In the genomic region with DNA sequence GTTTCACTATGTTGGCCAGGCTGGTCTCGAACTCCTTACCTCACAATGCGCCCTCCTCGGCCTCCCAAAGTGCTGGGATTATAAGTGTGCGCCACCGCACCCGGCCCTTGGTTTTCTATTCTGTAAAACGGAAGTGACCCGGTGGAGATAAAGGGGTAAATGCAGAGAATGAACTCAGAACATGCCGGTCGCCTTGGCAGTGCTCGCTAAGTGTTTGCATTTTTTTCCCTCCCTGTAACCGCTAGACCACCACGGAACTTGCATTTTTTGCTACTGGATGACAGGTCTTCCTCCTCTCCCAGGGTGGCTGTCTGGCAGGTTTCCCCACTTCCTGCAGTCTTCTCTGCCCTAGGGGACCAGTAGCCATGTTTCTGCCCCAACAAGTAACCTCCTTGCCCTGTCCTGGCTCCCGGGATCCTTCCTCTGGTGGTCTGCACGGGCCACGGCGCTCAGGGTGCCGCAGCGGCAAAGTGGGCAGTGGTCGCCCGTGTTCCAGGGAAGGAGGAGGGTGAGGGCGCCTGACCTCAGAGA, we compare ENCODE assay signal across 9 cellular contexts. TPM values are rescaled to one million over a fixed set of nuclear protein-coding genes. Genes with fewer than 3 reads are reported as not detected.
A peak's percentile ranks its signal among the peaks of the same experiment; 100 is the strongest.
DNase-seq lines count a peak whose midpoint lies in the region; ATAC-seq, FAIRE-seq and TF ChIP-seq lines count a peak whose summit lies in the region.
"Had no signal": no experiment of that assay in that cellular context is flagged by ENCODE, and none has a peak within 500 bp of the region (broad histone marks: within the 10 kb centered on the region; RNA-seq: fewer than 3 reads in every experiment).

No MANE protein-coding gene starts in this region.

- DNase-seq in RCC 7860 (ENCODE audit: low spot score) = peak; percentile 45
- DNase-seq in effector CD4-positive, alpha-beta T cell = peak; percentile 16
- DNase-seq in gastrocnemius medialis = no peak
- no peak for DNase-seq in OCI-M1 (lab: John Stamatoyannopoulos, UW)
- DNase-seq in stimulated activated CD4-positive, alpha-beta T cell treated with anti-CD3 and anti-CD28 coated beads, Interleukin-15, amount 100 ng/mL, for 24 hours = no peak

- H3K27me3 ChIP-seq in gastrocnemius medialis = no peaks in the 10 kb centered on the region

- TF ChIP-seq POLR2A in gastrocnemius medialis (IDR thresholded peaks at IDR 0.05) = no peak

- no peak for FAIRE-seq in RCC 7860 (lab: Jason Lieb, UNC)

- no peak for TF ChIP-seq CTCF in gastrocnemius medialis (IDR thresholded peaks at IDR 0.05 in 4 of 5, conservative IDR thresholded peaks at IDR 0.05 in 1 of 5)

- no peaks in the 10 kb centered on the region for H3K9me3 ChIP-seq in gastrocnemius medialis
- H3K9me3 ChIP-seq: HAP-1 had no signal

- no peaks in the 10 kb centered on the region for H3K36me3 ChIP-seq in gastrocnemius medialis
- H3K36me3 ChIP-seq: HAP-1 had no signal

- H3K4me3 ChIP-seq in GM08714 (ENCODE audit: low read length) (peak overlapping the region; percentile 5; the same call in 1 of the 2 replicates), gastrocnemius medialis (peak overlapping the region in 1 of 4 donors; percentile 16)
- H3K4me3 ChIP-seq: HAP-1 had no signal

- intact Hi-C loops in gastrocnemius medialis (cut with DNase I; ENCODE audit: low total_unique reads) = loop anchor here (10.0 kb wide), 2 partner anchors 292 to 1032 kb away; no protein-coding TSS in a partner anchor

- in situ Hi-C loops in gastrocnemius medialis (cut with MboI; ENCODE audit: low sequenced_read_pairs in 4 of 4) = no loop called here

- H3K27ac ChIP-seq in gastrocnemius medialis = peak overlapping the region; percentile 68 to 83 (median 77)

- H3K4me1 ChIP-seq in gastrocnemius medialis = peaks cover 11 to 19% of the 10 kb centered on the region in 2 donors
- H3K4me1 ChIP-seq: HAP-1 had no signal

- ATAC-seq in gastrocnemius medialis (no peak), GM18867 (IDR thresholded peaks at IDR 0.05; ENCODE audit: unreplicated experiment) (no peak), GM19397 (IDR thresholded peaks at IDR 0.05; ENCODE audit: unreplicated experiment) (no peak)

RNA-seq across cellular contexts. Expression of a gene that starts 18.8 kb away (rescaled TPM):
- total RNA-seq in gastrocnemius medialis = 1 to 10 TPM; 7.6 to 8.4 (median 8.1) TPM

Comparison
In these comparisons a context has a peak if more than half of its experiments do, and no peak if none do; other contexts are left out.
1. DNase-seq: peak in RCC 7860 (single experiment) and effector CD4-positive, alpha-beta T cell (single experiment); none in gastrocnemius medialis (0 of 2), OCI-M1 (single experiment) and stimulated activated CD4-positive, alpha-beta T cell treated with anti-CD3 and anti-CD28 coated beads, Interleukin-15, amount 100 ng/mL, for 24 hours (single experiment).